Comparison of ENCODE assay signal across 1 cellular context in genomic region chr17:46756061-46756735, GRCh38.
TF ChIP-seq lines count a peak whose summit lies in the region.

No MANE protein-coding gene starts in this region.

TF ChIP-seq in GM12878, 131 proteins besides CTCF, POLR2A, EP300 and RAD21 (continued from another document):
- TF ChIP-seq ZNF687 (IDR thresholded peaks at IDR 0.05): 0 out of 2 replicates have a peak, but pooled peaks have one; percentile 14
